Comparison of ENCODE assay signal across 1 cellular context in genomic region chr1:62436466-62437272, GRCh38.
TF ChIP-seq lines count a peak whose summit lies in the region.

USP1 (plus strand) TSS chr1:62437049; CDS start chr1:62439868, 2,819 bp downstream.

TF ChIP-seq in K562, 482 proteins besides CTCF, POLR2A, EP300 and RAD21 (continued from another document and continues in another):
- TF ChIP-seq, protein P1, sequence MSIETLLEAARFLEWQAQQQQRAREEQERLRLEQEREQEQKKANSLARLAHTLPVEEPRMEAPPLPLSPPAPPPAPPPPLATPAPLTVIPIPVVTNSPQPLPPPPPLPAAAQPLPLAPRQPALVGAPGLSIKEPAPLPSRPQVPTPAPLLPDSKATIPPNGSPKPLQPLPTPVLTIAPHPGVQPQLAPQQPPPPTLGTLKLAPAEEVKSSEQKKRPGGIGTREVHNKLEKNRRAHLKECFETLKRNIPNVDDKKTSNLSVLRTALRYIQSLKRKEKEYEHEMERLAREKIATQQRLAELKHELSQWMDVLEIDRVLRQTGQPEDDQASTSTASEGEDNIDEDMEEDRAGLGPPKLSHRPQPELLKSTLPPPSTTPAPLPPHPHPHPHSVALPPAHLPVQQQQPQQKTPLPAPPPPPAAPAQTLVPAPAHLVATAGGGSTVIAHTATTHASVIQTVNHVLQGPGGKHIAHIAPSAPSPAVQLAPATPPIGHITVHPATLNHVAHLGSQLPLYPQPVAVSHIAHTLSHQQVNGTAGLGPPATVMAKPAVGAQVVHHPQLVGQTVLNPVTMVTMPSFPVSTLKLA (conservative IDR thresholded peaks at IDR 0.05) = peak; percentile 76 to 86
- peak; percentile 59; the same call in 1 of the 2 replicates for TF ChIP-seq MEF2D (tag; conservative IDR thresholded peaks at IDR 0.05; ENCODE audit: low read depth)
- TF ChIP-seq RBM15 (IDR thresholded peaks at IDR 0.05; ENCODE audit: insufficient read depth, low read length) = no peak
- TF ChIP-seq, protein P2, sequence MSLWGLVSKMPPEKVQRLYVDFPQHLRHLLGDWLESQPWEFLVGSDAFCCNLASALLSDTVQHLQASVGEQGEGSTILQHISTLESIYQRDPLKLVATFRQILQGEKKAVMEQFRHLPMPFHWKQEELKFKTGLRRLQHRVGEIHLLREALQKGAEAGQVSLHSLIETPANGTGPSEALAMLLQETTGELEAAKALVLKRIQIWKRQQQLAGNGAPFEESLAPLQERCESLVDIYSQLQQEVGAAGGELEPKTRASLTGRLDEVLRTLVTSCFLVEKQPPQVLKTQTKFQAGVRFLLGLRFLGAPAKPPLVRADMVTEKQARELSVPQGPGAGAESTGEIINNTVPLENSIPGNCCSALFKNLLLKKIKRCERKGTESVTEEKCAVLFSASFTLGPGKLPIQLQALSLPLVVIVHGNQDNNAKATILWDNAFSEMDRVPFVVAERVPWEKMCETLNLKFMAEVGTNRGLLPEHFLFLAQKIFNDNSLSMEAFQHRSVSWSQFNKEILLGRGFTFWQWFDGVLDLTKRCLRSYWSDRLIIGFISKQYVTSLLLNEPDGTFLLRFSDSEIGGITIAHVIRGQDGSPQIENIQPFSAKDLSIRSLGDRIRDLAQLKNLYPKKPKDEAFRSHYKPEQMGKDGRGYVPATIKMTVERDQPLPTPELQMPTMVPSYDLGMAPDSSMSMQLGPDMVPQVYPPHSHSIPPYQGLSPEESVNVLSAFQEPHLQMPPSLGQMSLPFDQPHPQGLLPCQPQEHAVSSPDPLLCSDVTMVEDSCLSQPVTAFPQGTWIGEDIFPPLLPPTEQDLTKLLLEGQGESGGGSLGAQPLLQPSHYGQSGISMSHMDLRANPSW (CRISPR knock-in tag; IDR thresholded peaks at IDR 0.05) = no peak
- TF ChIP-seq SIRT6 (IDR thresholded peaks at IDR 0.05; ENCODE audit: low read depth, low read length) = no peak
- TF ChIP-seq ZNF23 (CRISPR knock-in tag; IDR thresholded peaks at IDR 0.05) = no peak
- no peak for TF ChIP-seq CHCHD3 (CRISPR knock-in tag; IDR thresholded peaks at IDR 0.05)
- no peak for TF ChIP-seq PCBP1 (IDR thresholded peaks at IDR 0.05; ENCODE audit: low read depth, low read length, poor library complexity, severe bottlenecking)
- no peak; the same call in none of the 2 replicates for TF ChIP-seq ZNF395 (CRISPR knock-in tag; IDR thresholded peaks at IDR 0.05)
- peak; percentile 32; the same call in 1 of the 2 replicates for TF ChIP-seq CTBP1 (IDR thresholded peaks at IDR 0.05; ENCODE audit: borderline replicate concordance)
- TF ChIP-seq BRF1 (IDR thresholded peaks at IDR 0.05; ENCODE audit: borderline replicate concordance, extremely low read depth, insufficient read length) = no peak
- no peak; the same call in 1 of the 2 replicates for TF ChIP-seq FOXK1 (CRISPR knock-in tag; IDR thresholded peaks at IDR 0.05; ENCODE audit: borderline replicate concordance)
- TF ChIP-seq NCOR1 (IDR thresholded peaks at IDR 0.05) = peak; percentile 6; the same call in 1 of the 2 replicates
- no peak for TF ChIP-seq ZNF551 (CRISPR knock-in tag; IDR thresholded peaks at IDR 0.05)
- TF ChIP-seq ZNF707 (CRISPR knock-in tag; conservative IDR thresholded peaks at IDR 0.05) = no peak
- no peak for TF ChIP-seq ZNF41 (CRISPR knock-in tag; conservative IDR thresholded peaks at IDR 0.05)
- peak; percentile 85 for TF ChIP-seq SUPT5H (IDR thresholded peaks at IDR 0.05)
- 0 out of 4 replicates have a peak, but pooled peaks of 1 of the 2 experiments have one; percentile 45 for TF ChIP-seq NONO (IDR thresholded peaks at IDR 0.05; ENCODE audit: low read depth in 2 of 2, low read length in 1 of 2)
- TF ChIP-seq TBL1XR1 (IDR thresholded peaks at IDR 0.05; ENCODE audit: low read length in 2 of 2) = no peak
- no peak for TF ChIP-seq DDX20 (tag; IDR thresholded peaks at IDR 0.05; ENCODE audit: low read depth)
- 0 out of 2 replicates have a peak, but pooled peaks have one; percentile 8 for TF ChIP-seq TAF7 (tag; IDR thresholded peaks at IDR 0.05)
- 0 out of 4 replicates have a peak, but pooled peaks of 1 of the 2 experiments have one; percentile 50 for TF ChIP-seq ETV6 (IDR thresholded peaks at IDR 0.05; ENCODE audit: borderline replicate concordance in 1 of 2, low read depth in 2 of 2, low read length in 1 of 2)
- TF ChIP-seq ETV6 (CRISPR knock-in tag; IDR thresholded peaks at IDR 0.05; ENCODE audit: borderline replicate concordance) = no peak
- no peak for TF ChIP-seq GATAD2B (IDR thresholded peaks at IDR 0.05; ENCODE audit: borderline replicate concordance)
- TF ChIP-seq ZC3H11A (IDR thresholded peaks at IDR 0.05; ENCODE audit: low read depth, low read length) = no peak
- no peak for TF ChIP-seq HLTF (IDR thresholded peaks at IDR 0.05)
- TF ChIP-seq PTRF (tag; IDR thresholded peaks at IDR 0.05) = no peak
- TF ChIP-seq ZNF436 (CRISPR knock-in tag; IDR thresholded peaks at IDR 0.05) = no peak
- TF ChIP-seq ZNF224 (CRISPR knock-in tag; IDR thresholded peaks at IDR 0.05) = no peak
- TF ChIP-seq MXI1 (IDR thresholded peaks at IDR 0.05; ENCODE audit: low read depth, low read length) = no peak
- TF ChIP-seq U2AF1 (optimal IDR thresholded peaks at IDR 0.05; ENCODE audit: low read depth, low read length) = no peak
- no peak for TF ChIP-seq EWSR1 (IDR thresholded peaks at IDR 0.05; ENCODE audit: borderline replicate concordance, low read depth, partially characterized antibody)
- TF ChIP-seq, protein P3, sequence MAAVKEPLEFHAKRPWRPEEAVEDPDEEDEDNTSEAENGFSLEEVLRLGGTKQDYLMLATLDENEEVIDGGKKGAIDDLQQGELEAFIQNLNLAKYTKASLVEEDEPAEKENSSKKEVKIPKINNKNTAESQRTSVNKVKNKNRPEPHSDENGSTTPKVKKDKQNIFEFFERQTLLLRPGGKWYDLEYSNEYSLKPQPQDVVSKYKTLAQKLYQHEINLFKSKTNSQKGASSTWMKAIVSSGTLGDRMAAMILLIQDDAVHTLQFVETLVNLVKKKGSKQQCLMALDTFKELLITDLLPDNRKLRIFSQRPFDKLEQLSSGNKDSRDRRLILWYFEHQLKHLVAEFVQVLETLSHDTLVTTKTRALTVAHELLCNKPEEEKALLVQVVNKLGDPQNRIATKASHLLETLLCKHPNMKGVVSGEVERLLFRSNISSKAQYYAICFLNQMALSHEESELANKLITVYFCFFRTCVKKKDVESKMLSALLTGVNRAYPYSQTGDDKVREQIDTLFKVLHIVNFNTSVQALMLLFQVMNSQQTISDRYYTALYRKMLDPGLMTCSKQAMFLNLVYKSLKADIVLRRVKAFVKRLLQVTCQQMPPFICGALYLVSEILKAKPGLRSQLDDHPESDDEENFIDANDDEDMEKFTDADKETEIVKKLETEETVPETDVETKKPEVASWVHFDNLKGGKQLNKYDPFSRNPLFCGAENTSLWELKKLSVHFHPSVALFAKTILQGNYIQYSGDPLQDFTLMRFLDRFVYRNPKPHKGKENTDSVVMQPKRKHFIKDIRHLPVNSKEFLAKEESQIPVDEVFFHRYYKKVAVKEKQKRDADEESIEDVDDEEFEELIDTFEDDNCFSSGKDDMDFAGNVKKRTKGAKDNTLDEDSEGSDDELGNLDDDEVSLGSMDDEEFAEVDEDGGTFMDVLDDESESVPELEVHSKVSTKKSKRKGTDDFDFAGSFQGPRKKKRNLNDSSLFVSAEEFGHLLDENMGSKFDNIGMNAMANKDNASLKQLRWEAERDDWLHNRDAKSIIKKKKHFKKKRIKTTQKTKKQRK (IDR thresholded peaks at IDR 0.05; ENCODE audit: borderline replicate concordance, low read depth, low read length) = no peak
- TF ChIP-seq, protein P4, sequence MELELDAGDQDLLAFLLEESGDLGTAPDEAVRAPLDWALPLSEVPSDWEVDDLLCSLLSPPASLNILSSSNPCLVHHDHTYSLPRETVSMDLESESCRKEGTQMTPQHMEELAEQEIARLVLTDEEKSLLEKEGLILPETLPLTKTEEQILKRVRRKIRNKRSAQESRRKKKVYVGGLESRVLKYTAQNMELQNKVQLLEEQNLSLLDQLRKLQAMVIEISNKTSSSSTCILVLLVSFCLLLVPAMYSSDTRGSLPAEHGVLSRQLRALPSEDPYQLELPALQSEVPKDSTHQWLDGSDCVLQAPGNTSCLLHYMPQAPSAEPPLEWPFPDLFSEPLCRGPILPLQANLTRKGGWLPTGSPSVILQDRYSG (tag; conservative IDR thresholded peaks at IDR 0.05; ENCODE audit: low read depth) = no peak
- no peak for TF ChIP-seq ZFP1 (CRISPR knock-in tag; IDR thresholded peaks at IDR 0.05)
- TF ChIP-seq SMARCB1 (IDR thresholded peaks at IDR 0.05; ENCODE audit: insufficient read length, low read depth) = no peak
- TF ChIP-seq CHD4 (IDR thresholded peaks at IDR 0.05; ENCODE audit: insufficient read depth, insufficient replicate concordance, low read depth, low read length, poor library complexity, severe bottlenecking) = no peak
- TF ChIP-seq RNF2 (IDR thresholded peaks at IDR 0.05) = 0 out of 2 replicates have a peak, but pooled peaks have one; percentile 16
- TF ChIP-seq HMG20A (CRISPR knock-in tag; conservative IDR thresholded peaks at IDR 0.05) = no peak
- TF ChIP-seq KAT7 (CRISPR knock-in tag; IDR thresholded peaks at IDR 0.05; ENCODE audit: borderline replicate concordance) = 0 out of 2 replicates have a peak, but pooled peaks have one; percentile 16
- TF ChIP-seq FOS (IDR thresholded peaks at IDR 0.05; ENCODE audit: extremely low read depth, insufficient read length) = peak; percentile 79
- peak; percentile 71 for TF ChIP-seq CHD2 (IDR thresholded peaks at IDR 0.05; ENCODE audit: low read depth, low read length)
- no peak for TF ChIP-seq MAFF (IDR thresholded peaks at IDR 0.05; ENCODE audit: low read length)
- TF ChIP-seq ASH1L (IDR thresholded peaks at IDR 0.05; ENCODE audit: borderline replicate concordance, low read depth, partially characterized antibody) = peak; percentile 92
- TF ChIP-seq POLR3G (IDR thresholded peaks at IDR 0.05; ENCODE audit: extremely low read depth, insufficient read length, insufficient replicate concordance) = no peak
- TF ChIP-seq, protein P5, sequence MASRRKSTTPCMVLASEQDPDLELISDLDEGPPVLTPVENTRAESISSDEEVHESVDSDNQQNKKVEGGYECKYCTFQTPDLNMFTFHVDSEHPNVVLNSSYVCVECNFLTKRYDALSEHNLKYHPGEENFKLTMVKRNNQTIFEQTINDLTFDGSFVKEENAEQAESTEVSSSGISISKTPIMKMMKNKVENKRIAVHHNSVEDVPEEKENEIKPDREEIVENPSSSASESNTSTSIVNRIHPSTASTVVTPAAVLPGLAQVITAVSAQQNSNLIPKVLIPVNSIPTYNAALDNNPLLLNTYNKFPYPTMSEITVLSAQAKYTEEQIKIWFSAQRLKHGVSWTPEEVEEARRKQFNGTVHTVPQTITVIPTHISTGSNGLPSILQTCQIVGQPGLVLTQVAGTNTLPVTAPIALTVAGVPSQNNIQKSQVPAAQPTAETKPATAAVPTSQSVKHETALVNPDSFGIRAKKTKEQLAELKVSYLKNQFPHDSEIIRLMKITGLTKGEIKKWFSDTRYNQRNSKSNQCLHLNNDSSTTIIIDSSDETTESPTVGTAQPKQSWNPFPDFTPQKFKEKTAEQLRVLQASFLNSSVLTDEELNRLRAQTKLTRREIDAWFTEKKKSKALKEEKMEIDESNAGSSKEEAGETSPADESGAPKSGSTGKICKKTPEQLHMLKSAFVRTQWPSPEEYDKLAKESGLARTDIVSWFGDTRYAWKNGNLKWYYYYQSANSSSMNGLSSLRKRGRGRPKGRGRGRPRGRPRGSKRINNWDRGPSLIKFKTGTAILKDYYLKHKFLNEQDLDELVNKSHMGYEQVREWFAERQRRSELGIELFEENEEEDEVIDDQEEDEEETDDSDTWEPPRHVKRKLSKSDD (conservative IDR thresholded peaks at IDR 0.05; ENCODE audit: low read length) = no peak
- TF ChIP-seq ZNF253 (CRISPR knock-in tag; conservative IDR thresholded peaks at IDR 0.05) = no peak
- no peak for TF ChIP-seq ZNF830 (CRISPR knock-in tag; IDR thresholded peaks at IDR 0.05)
- no peak for TF ChIP-seq ETS2 (tag; IDR thresholded peaks at IDR 0.05; ENCODE audit: borderline replicate concordance, poor library complexity, severe bottlenecking)
- TF ChIP-seq MAZ (CRISPR knock-in tag; conservative IDR thresholded peaks at IDR 0.05 in 1 of 2, IDR thresholded peaks at IDR 0.05 in 1 of 2) = peak; percentile 19 to 55; a peak in 3 of 4 replicates
- no peak for TF ChIP-seq DNMT1 (IDR thresholded peaks at IDR 0.05)
- peak; percentile 82 for TF ChIP-seq LCOR (CRISPR knock-in tag; IDR thresholded peaks at IDR 0.05)
- TF ChIP-seq, protein P6, sequence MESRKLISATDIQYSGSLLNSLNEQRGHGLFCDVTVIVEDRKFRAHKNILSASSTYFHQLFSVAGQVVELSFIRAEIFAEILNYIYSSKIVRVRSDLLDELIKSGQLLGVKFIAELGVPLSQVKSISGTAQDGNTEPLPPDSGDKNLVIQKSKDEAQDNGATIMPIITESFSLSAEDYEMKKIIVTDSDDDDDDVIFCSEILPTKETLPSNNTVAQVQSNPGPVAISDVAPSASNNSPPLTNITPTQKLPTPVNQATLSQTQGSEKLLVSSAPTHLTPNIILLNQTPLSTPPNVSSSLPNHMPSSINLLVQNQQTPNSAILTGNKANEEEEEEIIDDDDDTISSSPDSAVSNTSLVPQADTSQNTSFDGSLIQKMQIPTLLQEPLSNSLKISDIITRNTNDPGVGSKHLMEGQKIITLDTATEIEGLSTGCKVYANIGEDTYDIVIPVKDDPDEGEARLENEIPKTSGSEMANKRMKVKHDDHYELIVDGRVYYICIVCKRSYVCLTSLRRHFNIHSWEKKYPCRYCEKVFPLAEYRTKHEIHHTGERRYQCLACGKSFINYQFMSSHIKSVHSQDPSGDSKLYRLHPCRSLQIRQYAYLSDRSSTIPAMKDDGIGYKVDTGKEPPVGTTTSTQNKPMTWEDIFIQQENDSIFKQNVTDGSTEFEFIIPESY (CRISPR knock-in tag; IDR thresholded peaks at IDR 0.05) = no peak
